Comparison of ENCODE assay signal across 1 cellular context in the genomic region with DNA sequence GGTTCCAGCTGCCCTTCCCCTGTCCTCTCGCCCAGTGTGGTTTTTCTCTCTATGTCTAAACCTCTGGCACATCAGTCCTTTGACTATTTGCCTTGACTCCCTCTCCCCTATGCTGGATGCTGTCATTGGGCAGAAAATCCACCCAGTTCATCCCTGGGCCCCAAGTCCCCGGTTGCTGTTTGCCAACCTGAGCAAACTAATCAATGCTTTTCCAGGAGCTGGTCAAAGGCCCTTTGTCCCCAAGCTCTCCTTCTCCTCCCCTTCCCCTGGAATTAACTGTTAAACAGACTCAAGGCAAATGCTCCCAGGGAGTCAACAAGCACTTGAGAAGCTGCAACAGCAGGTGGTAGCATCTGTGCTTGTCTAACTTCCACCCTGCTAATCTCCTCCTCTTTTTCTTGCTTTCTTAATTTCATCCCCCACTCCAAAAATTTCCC.
TF ChIP-seq lines count a peak whose summit lies in the region.

No MANE protein-coding gene starts in this region.

TF ChIP-seq in HepG2, 621 proteins besides CTCF, POLR2A, EP300 and RAD21 (continued from another document and continues in another):
- no peak for TF ChIP-seq PLSCR1 (CRISPR knock-in tag; IDR thresholded peaks at IDR 0.05; ENCODE audit: borderline replicate concordance)
- no peak for TF ChIP-seq TSC22D2 (CRISPR knock-in tag; IDR thresholded peaks at IDR 0.05; ENCODE audit: borderline replicate concordance)
- peak; percentile 65; the same call in 1 of the 2 replicates for TF ChIP-seq HOXA3 (CRISPR knock-in tag; IDR thresholded peaks at IDR 0.05)
- TF ChIP-seq KDM2A (CRISPR knock-in tag; IDR thresholded peaks at IDR 0.05; ENCODE audit: borderline replicate concordance, low read depth) = no peak
- no peak for TF ChIP-seq FOXK2 (IDR thresholded peaks at IDR 0.05)
- no peak for TF ChIP-seq STAT5B (CRISPR knock-in tag; IDR thresholded peaks at IDR 0.05)
- no peak for TF ChIP-seq ATAD3A (CRISPR knock-in tag; IDR thresholded peaks at IDR 0.05)
- no peak for TF ChIP-seq PLRG1 (conservative IDR thresholded peaks at IDR 0.05)
- TF ChIP-seq, protein P1, sequence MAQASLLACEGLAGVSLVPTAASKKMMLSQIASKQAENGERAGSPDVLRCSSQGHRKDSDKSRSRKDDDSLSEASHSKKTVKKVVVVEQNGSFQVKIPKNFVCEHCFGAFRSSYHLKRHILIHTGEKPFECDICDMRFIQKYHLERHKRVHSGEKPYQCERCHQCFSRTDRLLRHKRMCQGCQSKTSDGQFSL (CRISPR knock-in tag; IDR thresholded peaks at IDR 0.05) = no peak
- TF ChIP-seq KDM6A (CRISPR knock-in tag; IDR thresholded peaks at IDR 0.05; ENCODE audit: low read depth) = peak; percentile 75
- no peak for TF ChIP-seq PAF1 (CRISPR knock-in tag; IDR thresholded peaks at IDR 0.05)
- no peak for TF ChIP-seq ZNF770 (CRISPR knock-in tag; IDR thresholded peaks at IDR 0.05)
- TF ChIP-seq FOXP1 (IDR thresholded peaks at IDR 0.05) = no peak
- peak; percentile 42; the same call in 1 of the 2 replicates for TF ChIP-seq FOXP1 (CRISPR knock-in tag; IDR thresholded peaks at IDR 0.05)
- TF ChIP-seq, protein P2, sequence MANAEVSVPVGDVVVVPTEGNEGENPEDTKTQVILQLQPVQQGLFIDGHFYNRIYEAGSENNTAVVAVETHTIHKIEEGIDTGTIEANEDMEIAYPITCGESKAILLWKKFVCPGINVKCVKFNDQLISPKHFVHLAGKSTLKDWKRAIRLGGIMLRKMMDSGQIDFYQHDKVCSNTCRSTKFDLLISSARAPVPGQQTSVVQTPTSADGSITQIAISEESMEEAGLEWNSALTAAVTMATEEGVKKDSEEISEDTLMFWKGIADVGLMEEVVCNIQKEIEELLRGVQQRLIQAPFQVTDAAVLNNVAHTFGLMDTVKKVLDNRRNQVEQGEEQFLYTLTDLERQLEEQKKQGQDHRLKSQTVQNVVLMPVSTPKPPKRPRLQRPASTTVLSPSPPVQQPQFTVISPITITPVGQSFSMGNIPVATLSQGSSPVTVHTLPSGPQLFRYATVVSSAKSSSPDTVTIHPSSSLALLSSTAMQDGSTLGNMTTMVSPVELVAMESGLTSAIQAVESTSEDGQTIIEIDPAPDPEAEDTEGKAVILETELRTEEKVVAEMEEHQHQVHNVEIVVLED (CRISPR knock-in tag; IDR thresholded peaks at IDR 0.05; ENCODE audit: borderline replicate concordance) = no peak
- no peak for TF ChIP-seq DR1 (CRISPR knock-in tag; IDR thresholded peaks at IDR 0.05)
- no peak for TF ChIP-seq ZBTB33 (CRISPR knock-in tag; IDR thresholded peaks at IDR 0.05)
- TF ChIP-seq HNRNPK (IDR thresholded peaks at IDR 0.05; ENCODE audit: low read depth, low read length, poor library complexity, severe bottlenecking) = no peak
- no peak for TF ChIP-seq ZNF607 (CRISPR knock-in tag; IDR thresholded peaks at IDR 0.05; ENCODE audit: borderline replicate concordance)
- TF ChIP-seq SMARCC2 (IDR thresholded peaks at IDR 0.05) = no peak
- TF ChIP-seq TRIM24 (CRISPR knock-in tag; IDR thresholded peaks at IDR 0.05) = no peak
- no peak for TF ChIP-seq RARA (CRISPR knock-in tag; IDR thresholded peaks at IDR 0.05)
- peak; percentile 61; the same call in 1 of the 2 replicates for TF ChIP-seq ZNF574 (CRISPR knock-in tag; IDR thresholded peaks at IDR 0.05)
- peak; percentile 94 for TF ChIP-seq AHDC1 (CRISPR knock-in tag; IDR thresholded peaks at IDR 0.05; ENCODE audit: borderline replicate concordance)
- no peak for TF ChIP-seq ZUFSP (CRISPR knock-in tag; IDR thresholded peaks at IDR 0.05; ENCODE audit: borderline replicate concordance)
- no peak for TF ChIP-seq GABPA (IDR thresholded peaks at IDR 0.05; ENCODE audit: low read depth, low read length)
- TF ChIP-seq GABPA (CRISPR knock-in tag; IDR thresholded peaks at IDR 0.05; ENCODE audit: low read depth) = no peak
- no peak for TF ChIP-seq DZIP1 (CRISPR knock-in tag; IDR thresholded peaks at IDR 0.05)
- peak; percentile 81 for TF ChIP-seq SP5 (CRISPR knock-in tag; IDR thresholded peaks at IDR 0.05; ENCODE audit: borderline replicate concordance, low read depth)
- TF ChIP-seq ZNF263 (CRISPR knock-in tag; IDR thresholded peaks at IDR 0.05) = 0 out of 2 replicates have a peak, but pooled peaks have one; percentile 37
- 0 out of 2 replicates have a peak, but pooled peaks have one; percentile 43 for TF ChIP-seq CEBPG (CRISPR knock-in tag; IDR thresholded peaks at IDR 0.05)
- TF ChIP-seq MLLT10 (CRISPR knock-in tag; IDR thresholded peaks at IDR 0.05) = no peak
- TF ChIP-seq, protein P3, sequence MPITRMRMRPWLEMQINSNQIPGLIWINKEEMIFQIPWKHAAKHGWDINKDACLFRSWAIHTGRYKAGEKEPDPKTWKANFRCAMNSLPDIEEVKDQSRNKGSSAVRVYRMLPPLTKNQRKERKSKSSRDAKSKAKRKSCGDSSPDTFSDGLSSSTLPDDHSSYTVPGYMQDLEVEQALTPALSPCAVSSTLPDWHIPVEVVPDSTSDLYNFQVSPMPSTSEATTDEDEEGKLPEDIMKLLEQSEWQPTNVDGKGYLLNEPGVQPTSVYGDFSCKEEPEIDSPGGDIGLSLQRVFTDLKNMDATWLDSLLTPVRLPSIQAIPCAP (CRISPR knock-in tag; IDR thresholded peaks at IDR 0.05; ENCODE audit: low read depth) = no peak
- TF ChIP-seq, protein P4, sequence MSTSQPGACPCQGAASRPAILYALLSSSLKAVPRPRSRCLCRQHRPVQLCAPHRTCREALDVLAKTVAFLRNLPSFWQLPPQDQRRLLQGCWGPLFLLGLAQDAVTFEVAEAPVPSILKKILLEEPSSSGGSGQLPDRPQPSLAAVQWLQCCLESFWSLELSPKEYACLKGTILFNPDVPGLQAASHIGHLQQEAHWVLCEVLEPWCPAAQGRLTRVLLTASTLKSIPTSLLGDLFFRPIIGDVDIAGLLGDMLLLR (CRISPR knock-in tag; IDR thresholded peaks at IDR 0.05) = no peak
